Comparison of ENCODE assay signal across 1 cellular context in genomic region chr6:28125396-28125795, GRCh38.
TF ChIP-seq lines count a peak whose summit lies in the region.

No MANE protein-coding gene starts in this region.

TF ChIP-seq in H1, 55 proteins besides CTCF, POLR2A, EP300 and RAD21:
- TF ChIP-seq RXRA (IDR thresholded peaks at IDR 0.05; ENCODE audit: insufficient read depth, low read depth, low read length) (no peak), KDM4A (IDR thresholded peaks at IDR 0.05; ENCODE audit: low read depth, low read length, severe bottlenecking) (no peak), CHD2 (IDR thresholded peaks at IDR 0.05; ENCODE audit: low read length) (no peak), SIRT6 (IDR thresholded peaks at IDR 0.05; ENCODE audit: low read length) (no peak), EGR1 (IDR thresholded peaks at IDR 0.05; ENCODE audit: borderline replicate concordance, low read depth, low read length) (no peak), POLR2AphosphoS5 (IDR thresholded peaks at IDR 0.05; ENCODE audit: low read depth, low read length) (no peak), TAF1 (IDR thresholded peaks at IDR 0.05; ENCODE audit: low read depth, low read length) (no peak), SP2 (IDR thresholded peaks at IDR 0.05; ENCODE audit: low read length) (no peak), E2F6 (IDR thresholded peaks at IDR 0.05) (no peak), GTF2F1 (IDR thresholded peaks at IDR 0.05; ENCODE audit: borderline replicate concordance, low read depth, low read length) (no peak), RBBP5 (IDR thresholded peaks at IDR 0.05; ENCODE audit: borderline replicate concordance, low read depth, low read length) (no peak), HDAC2 (IDR thresholded peaks at IDR 0.05; ENCODE audit: borderline replicate concordance in 1 of 2, low read depth in 2 of 2, low read length in 2 of 2) (no peak), KDM1A (IDR thresholded peaks at IDR 0.05; ENCODE audit: borderline replicate concordance, low read length) (no peak), CHD7 (IDR thresholded peaks at IDR 0.05; ENCODE audit: insufficient replicate concordance, low read length) (no peak), EZH2 (IDR thresholded peaks at IDR 0.05; ENCODE audit: low read depth, low read length, severe bottlenecking) (no peak), RFX5 (IDR thresholded peaks at IDR 0.05; ENCODE audit: borderline replicate concordance, low read depth, low read length) (no peak)
